ENCODE assay signal across 8 cellular contexts in the genomic region with DNA sequence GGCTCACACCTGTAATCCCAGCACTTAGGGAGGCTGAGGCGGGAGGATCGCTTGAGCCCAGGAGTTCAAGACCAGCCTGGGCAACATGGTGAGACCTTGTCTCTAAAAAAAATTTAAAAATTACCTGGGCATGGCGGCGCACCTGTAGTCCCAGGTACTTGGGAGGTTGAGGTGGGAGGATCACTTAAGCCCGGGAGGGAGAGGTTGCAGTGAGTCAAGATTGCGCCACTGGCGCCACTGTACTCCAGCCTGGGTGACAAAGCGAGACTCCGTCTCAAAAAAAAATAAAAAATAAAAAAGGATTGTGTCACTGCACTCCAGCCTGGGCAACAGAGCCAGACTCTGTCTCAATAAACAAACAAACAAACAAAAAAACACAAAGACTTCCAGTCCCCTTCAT. TPM values are rescaled to one million over a fixed set of nuclear protein-coding genes. Genes with fewer than 3 reads are reported as not detected.
DNase-seq lines count a peak whose midpoint lies in the region; ATAC-seq and TF ChIP-seq lines count a peak whose summit lies in the region.
"Not testable (repeated sequence)": the region's sequence is repeated elsewhere in the genome, so short reads cannot be mapped to it uniquely, and the experiment has no call there.

No MANE protein-coding gene starts in this region.

- not testable (repeated sequence) for H4K20me1 ChIP-seq in KMS-11 (ENCODE audit: insufficient read depth)

- H3K27me3 ChIP-seq in CD4-positive, alpha-beta memory T cell (ENCODE audit: insufficient read depth, low read length); KMS-11 (ENCODE audit: insufficient read depth, low read depth); breast epithelium; naive thymus-derived CD4-positive, alpha-beta T cell (ENCODE audit: control insufficient read depth in 2 of 2, insufficient read depth in 2 of 2, low read length in 2 of 2); parathyroid adenoma (ENCODE audit: control insufficient read depth, insufficient read depth, low read length); thyroid gland: not testable (repeated sequence)

- not testable (repeated sequence) for H3K9me3 ChIP-seq in CD4-positive, alpha-beta memory T cell (ENCODE audit: control insufficient read depth in 1 of 2, low read length in 2 of 2); T-helper 17 cell (ENCODE audit: control insufficient read depth, low read length, poor library complexity, severe bottlenecking); breast epithelium; naive thymus-derived CD4-positive, alpha-beta T cell (ENCODE audit: control insufficient read depth in 2 of 3, low read length in 3 of 3); parathyroid adenoma (ENCODE audit: control insufficient read depth, low read length); thyroid gland

- H3K36me3 ChIP-seq in CD4-positive, alpha-beta memory T cell (ENCODE audit: insufficient read depth, low read length); KMS-11 (ENCODE audit: insufficient read depth); breast epithelium; naive thymus-derived CD4-positive, alpha-beta T cell (ENCODE audit: control insufficient read depth in 2 of 3, insufficient read depth in 3 of 3, low read length in 3 of 3); parathyroid adenoma (ENCODE audit: control insufficient read depth, insufficient read depth, low read length); thyroid gland: not testable (repeated sequence)

- not testable (repeated sequence) for TF ChIP-seq POLR2A in breast epithelium (IDR thresholded peaks at IDR 0.05); thyroid gland (IDR thresholded peaks at IDR 0.05)

- intact Hi-C loops in CD4-positive, alpha-beta memory T cell (cut with micrococcal nuclease); activated T-helper 1 cell treated with anti-CD3 and anti-CD28 coated beads, Interleukin-12 subunit alpha, Interleukin-12 subunit beta, Interleukin-2, Interleukin-4 antibody, amounts not matched to agents 30 ng/mL and 10 ng/mL and 1 ng/mL, durations not matched to agents 14 hours and 24 hours and 36 hours (cut with micrococcal nuclease); breast epithelium (cut with DNase I; ENCODE audit: low total_unique reads); naive thymus-derived CD4-positive, alpha-beta T cell (cut with micrococcal nuclease); thyroid gland (cut with DNase I): not testable (repeated sequence)

- POLR2A ChIA-PET in CD4-positive, alpha-beta memory T cell (lab: Charles Lee; ENCODE audit: partially characterized antibody): interaction anchor here (3.5 to 4.3 kb wide), 2 partner anchors 13 to 24 kb away, joined by 22 to 49 read pairs; partner anchors contain the start of gene XBP1
- POLR2A ChIA-PET in naive thymus-derived CD4-positive, alpha-beta T cell (lab: Charles Lee): interaction anchor here (1.1 to 7.0 kb wide), 3 partner anchors 8 to 22 kb away, joined by 3 to 105 read pairs (median 42); partner anchors contain the start of gene XBP1

- ATAC-seq in T-helper 17 cell; naive thymus-derived CD4-positive, alpha-beta T cell: not testable (repeated sequence)

- H3K4me3 Mint-ChIP-seq in CD4-positive, alpha-beta memory T cell: peak overlapping the region in 3 of 8 donors; percentile 15 to 41 (median 20)
- H3K4me3 Mint-ChIP-seq in T-helper 17 cell; activated T-helper 1 cell treated with anti-CD3 and anti-CD28 coated beads, Interleukin-12 subunit alpha, Interleukin-12 subunit beta, Interleukin-2, Interleukin-4 antibody, amounts not matched to agents 30 ng/mL and 10 ng/mL and 1 ng/mL, durations not matched to agents 14 hours and 24 hours and 36 hours: not testable (repeated sequence)
- H3K4me3 Mint-ChIP-seq in naive thymus-derived CD4-positive, alpha-beta T cell: peak overlapping the region in 1 of 10 donors; percentile 39

- H3K4me1 Mint-ChIP-seq in CD4-positive, alpha-beta memory T cell: peaks cover 31 to 76% (median 50%) of the 10 kb centered on the region in 4 donors
- peaks cover 42% of the 10 kb centered on the region for H3K4me1 Mint-ChIP-seq in T-helper 17 cell
- H3K4me1 Mint-ChIP-seq in activated T-helper 1 cell treated with anti-CD3 and anti-CD28 coated beads, Interleukin-12 subunit alpha, Interleukin-12 subunit beta, Interleukin-2, Interleukin-4 antibody, amounts not matched to agents 30 ng/mL and 10 ng/mL and 1 ng/mL, durations not matched to agents 14 hours and 24 hours and 36 hours (ENCODE audit: low read depth): peaks cover 54% of the 10 kb centered on the region
- peaks cover 37 to 68% (median 53%) of the 10 kb centered on the region in 7 donors for H3K4me1 Mint-ChIP-seq in naive thymus-derived CD4-positive, alpha-beta T cell

- 97 to 98% methylated on average over 9 of the region's 9 CpGs for WGBS in thyroid gland, 2 donors

- not testable (repeated sequence) for H3K79me2 ChIP-seq in KMS-11 (ENCODE audit: insufficient read depth, low read depth); parathyroid adenoma

- peaks cover 46% of the 10 kb centered on the region for H3K4me1 ChIP-seq in CD4-positive, alpha-beta memory T cell (ENCODE audit: insufficient read depth, low read length)
- peaks cover 96% of the 10 kb centered on the region for H3K4me1 ChIP-seq in KMS-11 (ENCODE audit: low read depth, poor library complexity, severe bottlenecking)
- H3K4me1 ChIP-seq in breast epithelium: not testable (repeated sequence)
- H3K4me1 ChIP-seq in naive thymus-derived CD4-positive, alpha-beta T cell (ENCODE audit: control insufficient read depth in 2 of 2, insufficient read depth in 2 of 2, low read length in 2 of 2): peaks cover 13 to 39% of the 10 kb centered on the region in 2 donors
- H3K4me1 ChIP-seq in parathyroid adenoma: peaks cover 29% of the 10 kb centered on the region
- peaks cover 30 to 36% of the 10 kb centered on the region in 2 donors for H3K4me1 ChIP-seq in thyroid gland

- H3K27me3 Mint-ChIP-seq in CD4-positive, alpha-beta memory T cell; T-helper 17 cell; activated T-helper 1 cell treated with anti-CD3 and anti-CD28 coated beads, Interleukin-12 subunit alpha, Interleukin-12 subunit beta, Interleukin-2, Interleukin-4 antibody, amounts not matched to agents 30 ng/mL and 10 ng/mL and 1 ng/mL, durations not matched to agents 14 hours and 24 hours and 36 hours (ENCODE audit: insufficient read depth); naive thymus-derived CD4-positive, alpha-beta T cell: not testable (repeated sequence)

- peak overlapping the region; percentile 95 for H3K4me2 ChIP-seq in KMS-11
- not testable (repeated sequence) for H3K4me2 ChIP-seq in parathyroid adenoma (ENCODE audit: low read length)

- H3K9me3 Mint-ChIP-seq in CD4-positive, alpha-beta memory T cell; activated T-helper 1 cell treated with anti-CD3 and anti-CD28 coated beads, Interleukin-12 subunit alpha, Interleukin-12 subunit beta, Interleukin-2, Interleukin-4 antibody, amounts not matched to agents 30 ng/mL and 10 ng/mL and 1 ng/mL, durations not matched to agents 14 hours and 24 hours and 36 hours; naive thymus-derived CD4-positive, alpha-beta T cell: not testable (repeated sequence)

- not testable (repeated sequence) for TF ChIP-seq CTCF in KMS-11 (conservative IDR thresholded peaks at IDR 0.05; ENCODE audit: low read depth, low read length); breast epithelium (IDR thresholded peaks at IDR 0.05); parathyroid adenoma (IDR thresholded peaks at IDR 0.05); thyroid gland (IDR thresholded peaks at IDR 0.05)

- H3K27ac ChIP-seq in CD4-positive, alpha-beta memory T cell (ENCODE audit: low read depth, low read length): not testable (repeated sequence)
- H3K27ac ChIP-seq in KMS-11 (peak overlapping the region; percentile 95), breast epithelium (peak overlapping the region; percentile 35 to 91), parathyroid adenoma (peak overlapping the region; percentile 98), thyroid gland (peak overlapping the region in 2 of 3 donors; percentile 89 to 91)
- H3K27ac ChIP-seq in naive thymus-derived CD4-positive, alpha-beta T cell (ENCODE audit: low read depth, low read length): peak overlapping the region; percentile 62

- not testable (repeated sequence) for H3K4me3 ChIP-seq in CD4-positive, alpha-beta memory T cell (ENCODE audit: low read length in 2 of 2); KMS-11 (IDR thresholded peaks at IDR 0.05; ENCODE audit: insufficient read depth, low read depth, low read length); breast epithelium; naive thymus-derived CD4-positive, alpha-beta T cell (ENCODE audit: low read length); parathyroid adenoma (ENCODE audit: low read depth, low read length); thyroid gland (replicated peaks in 1 of 3)

- H3K27ac Mint-ChIP-seq in CD4-positive, alpha-beta memory T cell: peak overlapping the region in 5 of 7 donors; percentile 22 to 86 (median 70)
- peak overlapping the region; percentile 70 for H3K27ac Mint-ChIP-seq in T-helper 17 cell
- H3K27ac Mint-ChIP-seq in activated T-helper 1 cell treated with anti-CD3 and anti-CD28 coated beads, Interleukin-12 subunit alpha, Interleukin-12 subunit beta, Interleukin-2, Interleukin-4 antibody, amounts not matched to agents 30 ng/mL and 10 ng/mL and 1 ng/mL, durations not matched to agents 14 hours and 24 hours and 36 hours: peak overlapping the region; percentile 48
- peak overlapping the region in 8 of 9 donors; percentile 52 to 98 (median 74) for H3K27ac Mint-ChIP-seq in naive thymus-derived CD4-positive, alpha-beta T cell

- CTCF ChIA-PET in CD4-positive, alpha-beta memory T cell (lab: Charles Lee; ENCODE audit: partially characterized antibody): interaction anchor here (1.0 kb wide), 1 partner anchor 224 kb away, joined by 3 read pairs; no protein-coding TSS in a partner anchor
- CTCF ChIA-PET in naive thymus-derived CD4-positive, alpha-beta T cell (lab: Charles Lee): interaction anchor here (1.0 to 1.1 kb wide), 2 partner anchors 12 to 34 kb away, joined by 3 to 6 read pairs; no protein-coding TSS in a partner anchor

- not testable (repeated sequence) for DNase-seq in CD4-positive, alpha-beta memory T cell; T-helper 17 cell; activated T-helper 1 cell treated with anti-CD3 and anti-CD28 coated beads, Interleukin-12 subunit alpha, Interleukin-12 subunit beta, Interleukin-2, Interleukin-4 antibody, amounts not matched to agents 30 ng/mL and 10 ng/mL and 1 ng/mL, durations not matched to agents 14 hours and 24 hours and 36 hours (ENCODE audit: low spot score); breast epithelium (ENCODE audit: low spot score in 2 of 2); naive thymus-derived CD4-positive, alpha-beta T cell; thyroid gland

- H3K36me3 Mint-ChIP-seq in CD4-positive, alpha-beta memory T cell; T-helper 17 cell (ENCODE audit: low read depth): not testable (repeated sequence)
- peaks cover 34% of the 10 kb centered on the region for H3K36me3 Mint-ChIP-seq in activated T-helper 1 cell treated with anti-CD3 and anti-CD28 coated beads, Interleukin-12 subunit alpha, Interleukin-12 subunit beta, Interleukin-2, Interleukin-4 antibody, amounts not matched to agents 30 ng/mL and 10 ng/mL and 1 ng/mL, durations not matched to agents 14 hours and 24 hours and 36 hours (ENCODE audit: low read depth)
- H3K36me3 Mint-ChIP-seq in naive thymus-derived CD4-positive, alpha-beta T cell: peaks cover 0 to 47% (median 7%) of the 10 kb centered on the region in 5 donors

- not testable (repeated sequence) for H2AFZ ChIP-seq in KMS-11 (ENCODE audit: low read depth); parathyroid adenoma

- H3K9ac ChIP-seq in KMS-11: peak overlapping the region; percentile 58
- H3K9ac ChIP-seq in parathyroid adenoma: not testable (repeated sequence)

RNA-seq across cellular contexts. Expression of gene XBP1, which starts 24.1 kb away (rescaled TPM):
- total RNA-seq in CD4-positive, alpha-beta memory T cell: 100 to 1,000 TPM; 154 to 164 TPM
- polyA plus RNA-seq in CD4-positive, alpha-beta memory T cell: 100 to 1,000 TPM; 315 to 533 TPM
- total RNA-seq in T-helper 17 cell (100 to 1,000 TPM; 146 to 156 TPM), breast epithelium (1,000 to 10,000 TPM in 2 of 3 donors, 100 to 1,000 TPM in 1; 156 to 1,772 (median 1,383) TPM), thyroid gland (100 to 1,000 TPM; 301 to 513 (median 421) TPM)
- total RNA-seq in activated T-helper 1 cell treated with anti-CD3 and anti-CD28 coated beads, Interleukin-12 subunit alpha, Interleukin-12 subunit beta, Interleukin-2, Interleukin-4 antibody, amounts not matched to agents 30 ng/mL and 10 ng/mL and 1 ng/mL, durations not matched to agents 14 hours and 24 hours and 36 hours: 177 and 181 TPM in 2 replicates
- 100 to 1,000 TPM; 120 to 293 (median 144) TPM for total RNA-seq in naive thymus-derived CD4-positive, alpha-beta T cell
- polyA plus RNA-seq in naive thymus-derived CD4-positive, alpha-beta T cell: 100 to 1,000 TPM; 250 to 417 TPM

RNA-seq across cellular contexts. Expression of gene CCDC117, which starts 52.0 kb away (rescaled TPM):
- 10 to 100 TPM; 20.3 to 20.6 TPM for total RNA-seq in CD4-positive, alpha-beta memory T cell
- 1 to 10 TPM; 7.2 to 10.0 TPM for polyA plus RNA-seq in CD4-positive, alpha-beta memory T cell
- total RNA-seq in T-helper 17 cell (10 to 100 TPM; 13.9 to 24.5 TPM), breast epithelium (10 to 100 TPM; 19.5 to 33.5 (median 23.9) TPM), thyroid gland (10 to 100 TPM; 21.2 to 40.2 (median 26.5) TPM)
- total RNA-seq in activated T-helper 1 cell treated with anti-CD3 and anti-CD28 coated beads, Interleukin-12 subunit alpha, Interleukin-12 subunit beta, Interleukin-2, Interleukin-4 antibody, amounts not matched to agents 30 ng/mL and 10 ng/mL and 1 ng/mL, durations not matched to agents 14 hours and 24 hours and 36 hours: 46.4 and 52.8 TPM in 2 replicates
- 10 to 100 TPM; 13.5 to 33.5 (median 21.2) TPM for total RNA-seq in naive thymus-derived CD4-positive, alpha-beta T cell
- polyA plus RNA-seq in naive thymus-derived CD4-positive, alpha-beta T cell: 10 to 100 TPM in 1 of 2 donors, 1 to 10 TPM in 1; 8.7 to 12.6 TPM

RNA-seq across cellular contexts. Expression of gene ZNRF3, which starts 58.9 kb away (rescaled TPM):
- total RNA-seq in CD4-positive, alpha-beta memory T cell: under 1 TPM; 0.70 to 0.89 TPM
- polyA plus RNA-seq in CD4-positive, alpha-beta memory T cell: under 1 TPM in 1 of 2 donors, not detected in 1; 0.11 TPM
- under 1 TPM; 0.31 to 0.72 TPM for total RNA-seq in T-helper 17 cell
- total RNA-seq in activated T-helper 1 cell treated with anti-CD3 and anti-CD28 coated beads, Interleukin-12 subunit alpha, Interleukin-12 subunit beta, Interleukin-2, Interleukin-4 antibody, amounts not matched to agents 30 ng/mL and 10 ng/mL and 1 ng/mL, durations not matched to agents 14 hours and 24 hours and 36 hours: 1.9 and 2.1 TPM in 2 replicates
- 1 to 10 TPM; 6.9 to 7.9 (median 6.9) TPM for total RNA-seq in breast epithelium
- under 1 TPM; 0.59 to 0.98 (median 0.70) TPM for total RNA-seq in naive thymus-derived CD4-positive, alpha-beta T cell
- under 1 TPM; 0.22 to 0.62 TPM for polyA plus RNA-seq in naive thymus-derived CD4-positive, alpha-beta T cell
- 10 to 100 TPM; 10.4 to 18.0 (median 14.2) TPM for total RNA-seq in thyroid gland
